ENCODE assay signal across 7 cellular contexts in the genomic region with DNA sequence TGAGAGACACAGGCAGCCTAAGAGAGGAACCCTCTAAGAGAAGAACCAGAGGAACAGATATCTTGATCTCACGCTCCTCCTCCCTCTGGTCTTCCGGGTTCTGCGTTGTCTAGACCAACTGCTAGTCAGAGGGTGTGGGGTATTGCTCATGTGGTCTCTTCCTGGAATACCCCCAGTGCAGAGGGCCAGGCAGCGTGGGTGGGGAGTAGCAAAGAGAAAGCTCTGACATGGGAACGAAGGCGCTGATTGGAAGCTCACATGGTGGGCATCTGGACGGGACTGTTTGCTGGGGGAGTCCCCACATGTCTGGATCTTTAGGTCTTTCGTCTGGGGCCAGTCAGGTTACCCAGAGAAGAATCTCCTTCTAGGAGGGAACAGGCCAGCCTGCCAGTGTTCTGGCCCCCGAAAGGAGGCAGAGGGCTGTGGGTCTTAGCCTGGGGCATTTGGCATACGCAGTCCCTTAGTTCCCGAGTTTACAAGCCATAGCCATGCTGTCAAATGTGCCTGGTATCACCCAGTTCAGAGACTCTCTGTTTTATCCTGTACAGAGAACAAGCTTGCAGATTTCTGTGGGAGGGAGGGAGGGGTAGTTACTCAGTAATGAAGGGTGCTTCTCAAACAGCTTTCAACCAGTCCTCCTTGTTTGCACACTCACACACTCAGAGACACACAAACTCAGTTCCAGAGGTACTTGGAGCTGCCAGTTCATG.
A peak's percentile ranks its signal among the peaks of the same experiment; 100 is the strongest.
DNase-seq lines count a peak whose midpoint lies in the region; ATAC-seq lines count a peak whose summit lies in the region.

No MANE protein-coding gene starts in this region.

- ATAC-seq in GM21529 (IDR thresholded peaks at IDR 0.05; ENCODE audit: unreplicated experiment), result peak; percentile 69

- DNase-seq in T-helper 9 cell (peak; percentile 49), NCI-H1105 (lab: John Stamatoyannopoulos, UW) (no peak), NCI-H82 (lab: John Stamatoyannopoulos, UW) (no peak), HuH-7.5 (ENCODE audit: low spot score) (no peak)
- peak; percentile 68 for DNase-seq in central memory CD4-positive, alpha-beta T cell
- peak; percentile 72 to 86 for DNase-seq in stimulated activated CD8-positive, alpha-beta memory T cell treated with anti-CD3 and anti-CD28 coated beads, Interleukin-15, amount 100 ng/mL, for 4 hours (ENCODE audit: low read depth in 2 of 2)

Comparison
In these comparisons a context has a peak if more than half of its experiments do, and no peak if none do; other contexts are left out.
1. DNase-seq: peak in T-helper 9 cell (single experiment), central memory CD4-positive, alpha-beta T cell (single experiment) and stimulated activated CD8-positive, alpha-beta memory T cell treated with anti-CD3 and anti-CD28 coated beads, Interleukin-15, amount 100 ng/mL, for 4 hours (2 of 2); none in NCI-H1105 (single experiment), NCI-H82 (single experiment) and HuH-7.5 (single experiment).